In genomic region chr17:2876467-2876866, GRCh38 we compare ENCODE assay signal across 1 cellular context.
TF ChIP-seq lines count a peak whose summit lies in the region.

No MANE protein-coding gene starts in this region.

TF ChIP-seq in H1, 55 proteins besides CTCF, POLR2A, EP300 and RAD21 (continued from another document):
- no peak for TF ChIP-seq SP4 (IDR thresholded peaks at IDR 0.05; ENCODE audit: low read length)
- no peak for TF ChIP-seq ZNF274 (IDR thresholded peaks at IDR 0.05; ENCODE audit: borderline replicate concordance, extremely low read depth, low read length)
- no peak for TF ChIP-seq PHF8 (conservative IDR thresholded peaks at IDR 0.05; ENCODE audit: low read depth, low read length)
- TF ChIP-seq SIRT6 (IDR thresholded peaks at IDR 0.05; ENCODE audit: low read length), result no peak
- no peak for TF ChIP-seq CEBPB (IDR thresholded peaks at IDR 0.05; ENCODE audit: low read depth, low read length)
- no peak for TF ChIP-seq POU5F1 (IDR thresholded peaks at IDR 0.05; ENCODE audit: low read depth, low read length)
- no peak for TF ChIP-seq ATF3 (IDR thresholded peaks at IDR 0.05; ENCODE audit: insufficient read depth, low read depth, low read length)
- no peak for TF ChIP-seq BACH1 (IDR thresholded peaks at IDR 0.05; ENCODE audit: low read length)
- no peak for TF ChIP-seq GABPA (IDR thresholded peaks at IDR 0.05; ENCODE audit: borderline replicate concordance, insufficient read depth, low read length)
- no peak for TF ChIP-seq SRF (IDR thresholded peaks at IDR 0.05; ENCODE audit: low read depth, low read length)
- no peak for TF ChIP-seq SP1 (IDR thresholded peaks at IDR 0.05; ENCODE audit: low read depth, low read length)
- no peak for TF ChIP-seq NANOG (IDR thresholded peaks at IDR 0.05; ENCODE audit: insufficient read depth, low read depth, low read length, poor library complexity, severe bottlenecking)
